Comparison of ENCODE assay signal across 8 cellular contexts in the genomic region with DNA sequence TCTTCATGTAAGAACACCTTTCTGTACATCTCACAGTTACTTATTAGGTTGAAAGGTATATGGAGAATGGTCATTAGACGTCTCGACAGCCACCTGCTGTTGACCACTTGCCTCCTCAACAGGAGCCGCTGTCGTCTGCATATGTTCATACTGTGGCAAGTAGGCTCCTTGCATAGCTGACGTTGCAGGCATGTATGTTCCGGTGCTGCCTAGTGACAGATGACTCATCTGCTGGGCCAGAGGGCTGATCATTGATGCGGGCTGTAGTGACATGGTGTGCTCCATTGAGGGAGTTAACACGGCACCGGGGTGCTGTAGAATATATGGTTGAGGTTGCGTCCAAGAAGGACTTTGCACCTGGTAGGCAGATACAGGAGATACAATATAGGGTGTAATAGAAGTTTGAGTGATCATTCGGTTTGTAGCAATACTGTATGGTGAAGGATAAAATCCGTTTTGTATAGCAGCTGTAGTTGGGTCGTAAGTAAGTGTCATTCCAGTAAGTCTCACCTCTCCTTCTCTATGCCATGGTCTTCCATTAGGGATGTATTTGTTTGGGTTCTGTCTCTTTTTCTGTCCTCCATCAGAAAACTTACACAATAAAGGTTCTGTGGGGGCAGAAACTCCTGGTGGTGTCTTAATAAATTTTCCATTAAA.
A peak's percentile ranks its signal among the peaks of the same experiment; 100 is the strongest.
DNase-seq lines count a peak whose midpoint lies in the region; ATAC-seq and TF ChIP-seq lines count a peak whose summit lies in the region.
"Not testable (repeated sequence)": the region's sequence is repeated elsewhere in the genome, so short reads cannot be mapped to it uniquely, and the experiment has no call there.

No MANE protein-coding gene starts in this region.

- peak overlapping the region; percentile 13 for H3K27ac ChIP-seq in subcutaneous abdominal adipose tissue (ENCODE audit: low read depth, low read length)

- H3K36me3 ChIP-seq in subcutaneous abdominal adipose tissue (ENCODE audit: control insufficient read depth in 5 of 5, insufficient read depth in 5 of 5, low read length in 5 of 5): peaks cover 3 to 15% (median 9%) of the 10 kb centered on the region in 5 donors

- 0 out of 3 replicates have a peak, but pooled peaks have one; percentile 15 for TF ChIP-seq CTCF in GM12872 (IDR thresholded peaks at IDR 0.05; ENCODE audit: insufficient read depth, low read depth, low read length)

- DNase-seq in NCI-H526 (lab: John Stamatoyannopoulos, UW): peak; percentile 91 to 92
- peak in 1 of 2 donors; percentile 23 for DNase-seq in central memory CD8-positive, alpha-beta T cell (ENCODE audit: low spot score in 2 of 2)
- peak; percentile 60 to 70 for DNase-seq in memory B cell (ENCODE audit: low spot score in 2 of 2)

- H3K4me1 Mint-ChIP-seq in central memory CD8-positive, alpha-beta T cell: not testable (repeated sequence)
- H3K4me1 Mint-ChIP-seq in memory B cell: peaks cover 13% of the 10 kb centered on the region

- not testable (repeated sequence) for H3K9me3 ChIP-seq in subcutaneous abdominal adipose tissue (ENCODE audit: control insufficient read depth in 5 of 5, low read length in 5 of 5)

- H3K4me3 ChIP-seq in subcutaneous abdominal adipose tissue (ENCODE audit: low read depth in 1 of 5, low read length in 5 of 5): peak overlapping the region in 1 of 5 donors; percentile 67

- H3K27me3 ChIP-seq in subcutaneous abdominal adipose tissue (ENCODE audit: control insufficient read depth in 5 of 5, insufficient read depth in 4 of 5, low read length in 5 of 5): not testable (repeated sequence)

- H3K4me1 ChIP-seq in subcutaneous abdominal adipose tissue (ENCODE audit: control insufficient read depth in 5 of 5, insufficient read depth in 5 of 5, low read length in 5 of 5): peaks cover 0 to 19% (median 6%) of the 10 kb centered on the region in 5 donors

- H3K9ac ChIP-seq in subcutaneous abdominal adipose tissue (ENCODE audit: low read length in 5 of 5): not testable (repeated sequence)

- not testable (repeated sequence) for H3K9me3 Mint-ChIP-seq in central memory CD8-positive, alpha-beta T cell; memory B cell

- H3K27me3 Mint-ChIP-seq in central memory CD8-positive, alpha-beta T cell: peaks cover 89% of the 10 kb centered on the region
- H3K27me3 Mint-ChIP-seq in memory B cell: not testable (repeated sequence)

- peak overlapping the region; percentile 62 for H3K4me3 Mint-ChIP-seq in central memory CD8-positive, alpha-beta T cell
- H3K4me3 Mint-ChIP-seq in memory B cell: peak overlapping the region; percentile 78

- H3K27ac Mint-ChIP-seq in central memory CD8-positive, alpha-beta T cell (ENCODE audit: low read depth): not testable (repeated sequence)
- peak overlapping the region; percentile 68 for H3K27ac Mint-ChIP-seq in memory B cell

- H3K36me3 Mint-ChIP-seq in central memory CD8-positive, alpha-beta T cell (ENCODE audit: insufficient read depth); memory B cell: not testable (repeated sequence)

- ATAC-seq in GM21717 (IDR thresholded peaks at IDR 0.05; ENCODE audit: unreplicated experiment) (peak; percentile 83), HG03457 (IDR thresholded peaks at IDR 0.05; ENCODE audit: unreplicated experiment) (peak; percentile 83), memory B cell (ENCODE audit: low read depth) (peak; percentile 89)
- peak; percentile 82 to 86 for ATAC-seq in activated CD4-positive, CD25-positive, alpha-beta regulatory T cell treated with anti-CD3 and anti-CD28 coated beads, Interleukin-2, amount 50 U/mL, for 24 hours
- not testable (repeated sequence) for ATAC-seq in central memory CD8-positive, alpha-beta T cell (replicated peaks; ENCODE audit: extremely low read depth, poor library complexity, severe bottlenecking)
